1 cellular context compared by ENCODE assay signal in the genomic region with DNA sequence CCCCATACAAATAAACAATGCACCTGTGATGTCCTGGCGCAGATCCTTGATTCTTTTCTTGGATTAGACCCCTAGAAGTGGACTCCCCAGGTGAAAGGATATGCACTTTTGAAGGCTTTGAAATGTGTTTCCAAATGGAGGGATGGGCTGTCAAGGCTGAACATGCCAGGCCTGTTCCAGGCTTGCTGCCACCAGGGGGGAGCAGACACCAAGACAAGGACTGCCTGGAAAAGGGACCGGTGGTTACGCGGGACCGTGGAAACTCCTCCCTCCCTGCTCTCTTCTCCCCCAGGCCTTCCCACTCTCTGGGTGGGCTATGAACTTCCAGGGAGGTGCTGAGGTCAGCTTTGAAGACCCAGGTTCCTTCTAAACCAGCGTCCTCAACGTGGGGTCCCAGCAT.
TF ChIP-seq lines count a peak whose summit lies in the region.

No MANE protein-coding gene starts in this region.

TF ChIP-seq in GM23338, 12 proteins besides CTCF, POLR2A, EP300 and RAD21 (continued from another document):
- TF ChIP-seq, protein P1, sequence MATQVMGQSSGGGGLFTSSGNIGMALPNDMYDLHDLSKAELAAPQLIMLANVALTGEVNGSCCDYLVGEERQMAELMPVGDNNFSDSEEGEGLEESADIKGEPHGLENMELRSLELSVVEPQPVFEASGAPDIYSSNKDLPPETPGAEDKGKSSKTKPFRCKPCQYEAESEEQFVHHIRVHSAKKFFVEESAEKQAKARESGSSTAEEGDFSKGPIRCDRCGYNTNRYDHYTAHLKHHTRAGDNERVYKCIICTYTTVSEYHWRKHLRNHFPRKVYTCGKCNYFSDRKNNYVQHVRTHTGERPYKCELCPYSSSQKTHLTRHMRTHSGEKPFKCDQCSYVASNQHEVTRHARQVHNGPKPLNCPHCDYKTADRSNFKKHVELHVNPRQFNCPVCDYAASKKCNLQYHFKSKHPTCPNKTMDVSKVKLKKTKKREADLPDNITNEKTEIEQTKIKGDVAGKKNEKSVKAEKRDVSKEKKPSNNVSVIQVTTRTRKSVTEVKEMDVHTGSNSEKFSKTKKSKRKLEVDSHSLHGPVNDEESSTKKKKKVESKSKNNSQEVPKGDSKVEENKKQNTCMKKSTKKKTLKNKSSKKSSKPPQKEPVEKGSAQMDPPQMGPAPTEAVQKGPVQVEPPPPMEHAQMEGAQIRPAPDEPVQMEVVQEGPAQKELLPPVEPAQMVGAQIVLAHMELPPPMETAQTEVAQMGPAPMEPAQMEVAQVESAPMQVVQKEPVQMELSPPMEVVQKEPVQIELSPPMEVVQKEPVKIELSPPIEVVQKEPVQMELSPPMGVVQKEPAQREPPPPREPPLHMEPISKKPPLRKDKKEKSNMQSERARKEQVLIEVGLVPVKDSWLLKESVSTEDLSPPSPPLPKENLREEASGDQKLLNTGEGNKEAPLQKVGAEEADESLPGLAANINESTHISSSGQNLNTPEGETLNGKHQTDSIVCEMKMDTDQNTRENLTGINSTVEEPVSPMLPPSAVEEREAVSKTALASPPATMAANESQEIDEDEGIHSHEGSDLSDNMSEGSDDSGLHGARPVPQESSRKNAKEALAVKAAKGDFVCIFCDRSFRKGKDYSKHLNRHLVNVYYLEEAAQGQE (IDR thresholded peaks at IDR 0.05; ENCODE audit: unreplicated experiment) = no peak
- TF ChIP-seq STAT1 (IDR thresholded peaks at IDR 0.05; ENCODE audit: unreplicated experiment) (no peak), CREB1 (CRISPR knock-in tag; IDR thresholded peaks at IDR 0.05; ENCODE audit: low read depth) (no peak), EZH2phosphoT487 (IDR thresholded peaks at IDR 0.05; ENCODE audit: unreplicated experiment) (no peak), ZNF114 (CRISPR knock-in tag; IDR thresholded peaks at IDR 0.05) (no peak), NANOG (IDR thresholded peaks at IDR 0.05; ENCODE audit: borderline replicate concordance) (no peak), JUNB (IDR thresholded peaks at IDR 0.05; ENCODE audit: unreplicated experiment) (no peak), ZNF331 (CRISPR knock-in tag; IDR thresholded peaks at IDR 0.05; ENCODE audit: low read depth) (no peak), POLR2AphosphoS5 (IDR thresholded peaks at IDR 0.05; ENCODE audit: low read depth) (no peak)
- TF ChIP-seq, protein P2, sequence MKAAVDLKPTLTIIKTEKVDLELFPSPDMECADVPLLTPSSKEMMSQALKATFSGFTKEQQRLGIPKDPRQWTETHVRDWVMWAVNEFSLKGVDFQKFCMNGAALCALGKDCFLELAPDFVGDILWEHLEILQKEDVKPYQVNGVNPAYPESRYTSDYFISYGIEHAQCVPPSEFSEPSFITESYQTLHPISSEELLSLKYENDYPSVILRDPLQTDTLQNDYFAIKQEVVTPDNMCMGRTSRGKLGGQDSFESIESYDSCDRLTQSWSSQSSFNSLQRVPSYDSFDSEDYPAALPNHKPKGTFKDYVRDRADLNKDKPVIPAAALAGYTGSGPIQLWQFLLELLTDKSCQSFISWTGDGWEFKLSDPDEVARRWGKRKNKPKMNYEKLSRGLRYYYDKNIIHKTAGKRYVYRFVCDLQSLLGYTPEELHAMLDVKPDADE (IDR thresholded peaks at IDR 0.05) = no peak
